Comparison of ENCODE assay signal across 1 cellular context in the genomic region with DNA sequence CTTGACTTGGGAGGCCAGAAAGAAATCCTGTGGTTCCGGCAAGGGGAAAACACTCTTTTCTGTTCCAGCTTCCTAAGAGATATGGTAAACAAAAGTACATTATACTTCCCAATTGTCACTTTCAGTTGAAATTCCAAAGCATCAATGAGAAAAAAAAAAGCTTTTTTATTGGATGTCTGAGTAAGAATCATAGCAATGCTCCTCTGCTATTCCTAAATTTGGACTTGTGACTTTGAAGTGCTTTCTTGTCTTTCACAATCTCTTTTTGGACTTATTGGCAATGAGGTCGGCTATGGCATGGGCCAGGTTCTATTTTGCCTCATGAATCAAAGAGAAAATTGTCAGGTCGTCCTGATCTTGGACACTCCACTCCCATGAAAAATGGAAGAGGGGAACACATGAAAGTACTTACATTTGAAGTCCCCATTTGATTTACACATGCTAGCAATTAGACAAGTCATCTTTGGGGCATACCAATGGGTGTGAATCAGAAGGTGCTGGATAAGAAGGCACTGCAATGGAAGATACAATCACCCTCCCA.
TF ChIP-seq lines count a peak whose summit lies in the region.

No MANE protein-coding gene starts in this region.

TF ChIP-seq in IMR-90, 13 proteins besides CTCF, POLR2A, EP300 and RAD21 (continued from another document):
- TF ChIP-seq ELK1 (IDR thresholded peaks at IDR 0.05; ENCODE audit: borderline replicate concordance, low read depth, low read length) (no peak), MAFK (IDR thresholded peaks at IDR 0.05; ENCODE audit: low read depth, low read length) (no peak), CEBPB (IDR thresholded peaks at IDR 0.05; ENCODE audit: low read depth, low read length) (no peak)
